In the genomic region with DNA sequence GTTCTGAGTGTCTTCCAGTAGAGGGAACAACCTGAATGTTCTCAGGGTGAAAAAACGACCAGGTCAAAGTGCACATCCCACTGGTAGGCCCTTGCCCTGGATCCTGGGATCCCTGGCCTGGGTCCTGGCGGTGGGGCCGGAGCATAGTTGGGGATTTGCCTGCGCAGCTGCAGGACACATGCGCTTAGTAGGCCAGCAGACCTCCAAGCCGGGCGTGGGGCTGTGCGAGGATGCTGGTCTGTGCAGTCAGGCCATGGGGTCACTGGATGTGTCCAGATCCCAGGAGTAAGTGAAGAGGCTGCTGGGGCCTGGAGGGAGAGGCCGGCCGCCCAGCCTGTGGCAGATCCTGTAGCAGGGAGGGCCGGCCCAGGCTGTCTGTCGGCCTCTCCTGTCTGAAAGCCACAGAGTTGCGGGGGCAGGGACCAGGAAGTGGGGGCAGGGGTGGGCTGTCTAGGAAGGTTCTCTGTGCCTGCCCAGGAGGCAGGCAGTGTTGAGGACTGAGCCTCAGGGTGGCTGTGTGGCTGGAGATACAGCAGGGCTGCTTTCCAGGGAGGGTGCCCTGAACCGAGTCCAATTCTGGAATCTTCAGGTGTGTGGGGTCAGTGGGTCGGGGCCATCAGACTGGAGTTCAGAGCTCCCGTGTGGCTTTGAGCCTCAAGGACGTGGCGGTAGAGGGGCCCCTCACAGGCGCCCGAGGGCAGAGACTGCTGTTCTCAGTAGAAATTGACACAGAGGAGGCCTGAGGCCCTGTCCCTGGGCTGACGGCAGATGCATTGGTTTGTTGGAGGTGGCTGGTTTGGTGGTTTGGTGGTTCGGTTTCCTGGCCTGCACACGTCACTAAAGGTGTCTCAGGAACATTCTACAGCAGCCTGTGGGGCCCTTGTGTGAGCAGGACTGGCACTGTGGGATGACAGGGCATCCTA, we compare ENCODE assay signal across 8 cellular contexts. TPM values are rescaled to one million over a fixed set of nuclear protein-coding genes. Genes with fewer than 3 reads are reported as not detected.
DNase-seq lines count a peak whose midpoint lies in the region; ATAC-seq and TF ChIP-seq lines count a peak whose summit lies in the region.

No MANE protein-coding gene starts in this region.

- H3K27me3 Mint-ChIP-seq in Calu3 (ENCODE audit: unreplicated experiment), result no peaks in the 10 kb centered on the region

- intact Hi-C loops in left colon (cut with DNase I, micrococcal nuclease) (no loop called here), Calu3 (cut with micrococcal nuclease; ENCODE audit: unreplicated experiment) (no loop called here)

- CTCF ChIA-PET in Calu3 (lab: Charles Lee), result no interaction called here

- TF ChIP-seq CTCF in Calu3 (IDR thresholded peaks at IDR 0.05; ENCODE audit: unreplicated experiment), result no peak

- H3K27ac Mint-ChIP-seq in Calu3 (ENCODE audit: unreplicated experiment), result no peak overlapping the region

- peaks cover 19% of the 10 kb centered on the region for H3K4me1 Mint-ChIP-seq in Calu3 (ENCODE audit: low read depth, unreplicated experiment)

- H3K9me3 Mint-ChIP-seq in Calu3 (ENCODE audit: low read depth, unreplicated experiment), result no peaks in the 10 kb centered on the region

- no TSS peak for BruUV-seq in Calu3 (replicated peaks; lab: Mats Ljungman, UMichigan)

- peak; percentile 3 for DNase-seq in OCI-M1 (lab: John Stamatoyannopoulos, UW)
- peak; percentile 86 for DNase-seq in activated CD8-positive, alpha-beta memory T cell treated with anti-CD3 and anti-CD28 coated beads, Interleukin-2, amount 50 U/mL, for 48 hours
- DNase-seq in islet precursor cell, result peak; percentile 88
- peak; percentile 84 for DNase-seq in stimulated activated CD8-positive, alpha-beta memory T cell treated with anti-CD3 and anti-CD28 coated beads, Interleukin-4, amount 100 ng/mL, for 48 hours
- DNase-seq in left colon, result no peak
- DNase-seq in Calu3, result no peak

- peaks cover 58% of the 10 kb centered on the region for H3K36me3 Mint-ChIP-seq in Calu3 (ENCODE audit: insufficient read depth, unreplicated experiment)

- no peak for ATAC-seq in GM21737 (IDR thresholded peaks at IDR 0.05; ENCODE audit: unreplicated experiment)
- ATAC-seq in left colon, result no peak
- ATAC-seq in GM18870 (IDR thresholded peaks at IDR 0.05; ENCODE audit: unreplicated experiment), result no peak

- H3K4me3 Mint-ChIP-seq in Calu3 (ENCODE audit: low read depth, unreplicated experiment), result no peak overlapping the region

RNA-seq across cellular contexts. Expression of a gene that starts 17.2 kb away (rescaled TPM):
- total RNA-seq in left colon (10 to 100 TPM; 43.0 to 43.8 TPM), Calu3 (2022) (30.6 and 32.6 TPM in 2 replicates)

RNA-seq across cellular contexts. Expression of a gene that starts 51.5 kb away (rescaled TPM):
- 10 to 100 TPM; 71.9 to 84.6 TPM for total RNA-seq in left colon
- total RNA-seq in Calu3 (2022), result 105 and 114 TPM in 2 replicates

RNA-seq across cellular contexts. Expression of a gene that starts 57.9 kb away (rescaled TPM):
- 10 to 100 TPM; 13.5 to 21.2 TPM for total RNA-seq in left colon
- 44.7 and 46.9 TPM in 2 replicates for total RNA-seq in Calu3 (2022)

RNA-seq across cellular contexts. Expression of a gene that starts 58.2 kb away (rescaled TPM):
- total RNA-seq in left colon (under 1 TPM; 0.49 to 0.67 TPM), Calu3 (2022) (0.27 and 1.8 TPM in 2 replicates)

Comparison
In these comparisons a context has a peak if more than half of its experiments do, and no peak if none do; other contexts are left out.
1. DNase-seq: peak in OCI-M1 (single experiment), activated CD8-positive, alpha-beta memory T cell treated with anti-CD3 and anti-CD28 coated beads, Interleukin-2, amount 50 U/mL, for 48 hours (single experiment), islet precursor cell (single experiment) and stimulated activated CD8-positive, alpha-beta memory T cell treated with anti-CD3 and anti-CD28 coated beads, Interleukin-4, amount 100 ng/mL, for 48 hours (single experiment); none in left colon (0 of 2) and Calu3 (single experiment).